1 cellular context compared by ENCODE assay signal in genomic region chr9:33817327-33818166, GRCh38.
TF ChIP-seq lines count a peak whose summit lies in the region.

No MANE protein-coding gene starts in this region.

TF ChIP-seq in K562, 482 proteins besides CTCF, POLR2A, EP300 and RAD21 (continued from another document and continues in another):
- no peak for TF ChIP-seq IRF1 (CRISPR knock-in tag; IDR thresholded peaks at IDR 0.05; ENCODE audit: borderline replicate concordance)
- no peak for TF ChIP-seq ZZZ3 (IDR thresholded peaks at IDR 0.05)
- TF ChIP-seq GATAD2B (IDR thresholded peaks at IDR 0.05; ENCODE audit: borderline replicate concordance) = peak; percentile 47; the same call in 1 of the 2 replicates
- TF ChIP-seq MYC (IDR thresholded peaks at IDR 0.05; ENCODE audit: low read depth, low read length) = 0 out of 2 replicates have a peak, but pooled peaks have one; percentile 6
- TF ChIP-seq MYC (CRISPR knock-in tag; IDR thresholded peaks at IDR 0.05; ENCODE audit: borderline replicate concordance, low read depth) = no peak
- TF ChIP-seq, protein P1, sequence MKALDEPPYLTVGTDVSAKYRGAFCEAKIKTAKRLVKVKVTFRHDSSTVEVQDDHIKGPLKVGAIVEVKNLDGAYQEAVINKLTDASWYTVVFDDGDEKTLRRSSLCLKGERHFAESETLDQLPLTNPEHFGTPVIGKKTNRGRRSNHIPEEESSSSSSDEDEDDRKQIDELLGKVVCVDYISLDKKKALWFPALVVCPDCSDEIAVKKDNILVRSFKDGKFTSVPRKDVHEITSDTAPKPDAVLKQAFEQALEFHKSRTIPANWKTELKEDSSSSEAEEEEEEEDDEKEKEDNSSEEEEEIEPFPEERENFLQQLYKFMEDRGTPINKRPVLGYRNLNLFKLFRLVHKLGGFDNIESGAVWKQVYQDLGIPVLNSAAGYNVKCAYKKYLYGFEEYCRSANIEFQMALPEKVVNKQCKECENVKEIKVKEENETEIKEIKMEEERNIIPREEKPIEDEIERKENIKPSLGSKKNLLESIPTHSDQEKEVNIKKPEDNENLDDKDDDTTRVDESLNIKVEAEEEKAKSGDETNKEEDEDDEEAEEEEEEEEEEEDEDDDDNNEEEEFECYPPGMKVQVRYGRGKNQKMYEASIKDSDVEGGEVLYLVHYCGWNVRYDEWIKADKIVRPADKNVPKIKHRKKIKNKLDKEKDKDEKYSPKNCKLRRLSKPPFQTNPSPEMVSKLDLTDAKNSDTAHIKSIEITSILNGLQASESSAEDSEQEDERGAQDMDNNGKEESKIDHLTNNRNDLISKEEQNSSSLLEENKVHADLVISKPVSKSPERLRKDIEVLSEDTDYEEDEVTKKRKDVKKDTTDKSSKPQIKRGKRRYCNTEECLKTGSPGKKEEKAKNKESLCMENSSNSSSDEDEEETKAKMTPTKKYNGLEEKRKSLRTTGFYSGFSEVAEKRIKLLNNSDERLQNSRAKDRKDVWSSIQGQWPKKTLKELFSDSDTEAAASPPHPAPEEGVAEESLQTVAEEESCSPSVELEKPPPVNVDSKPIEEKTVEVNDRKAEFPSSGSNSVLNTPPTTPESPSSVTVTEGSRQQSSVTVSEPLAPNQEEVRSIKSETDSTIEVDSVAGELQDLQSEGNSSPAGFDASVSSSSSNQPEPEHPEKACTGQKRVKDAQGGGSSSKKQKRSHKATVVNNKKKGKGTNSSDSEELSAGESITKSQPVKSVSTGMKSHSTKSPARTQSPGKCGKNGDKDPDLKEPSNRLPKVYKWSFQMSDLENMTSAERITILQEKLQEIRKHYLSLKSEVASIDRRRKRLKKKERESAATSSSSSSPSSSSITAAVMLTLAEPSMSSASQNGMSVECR (CRISPR knock-in tag; IDR thresholded peaks at IDR 0.05) = no peak
- no peak for TF ChIP-seq ZMIZ1 (IDR thresholded peaks at IDR 0.05; ENCODE audit: low read depth in 2 of 2, low read length in 2 of 2)
- no peak for TF ChIP-seq TCFL5 (CRISPR knock-in tag; conservative IDR thresholded peaks at IDR 0.05)
- TF ChIP-seq PHB2 (IDR thresholded peaks at IDR 0.05; ENCODE audit: low read depth) = no peak
- no peak for TF ChIP-seq ZBTB43 (CRISPR knock-in tag; IDR thresholded peaks at IDR 0.05)
- no peak for TF ChIP-seq STAT5A (IDR thresholded peaks at IDR 0.05; ENCODE audit: borderline replicate concordance, low read length)
- TF ChIP-seq PTRF (tag; IDR thresholded peaks at IDR 0.05) = no peak
- no peak for TF ChIP-seq ZNF695 (CRISPR knock-in tag; IDR thresholded peaks at IDR 0.05)
- no peak for TF ChIP-seq RBM39 (optimal IDR thresholded peaks at IDR 0.05; ENCODE audit: low read depth, low read length)
- no peak for TF ChIP-seq L3MBTL2 (IDR thresholded peaks at IDR 0.05)
- TF ChIP-seq NELFE (IDR thresholded peaks at IDR 0.05; ENCODE audit: insufficient read depth, insufficient read length) = no peak
- no peak for TF ChIP-seq SMC3 (conservative IDR thresholded peaks at IDR 0.05; ENCODE audit: insufficient read depth, low read depth, low read length)
- TF ChIP-seq HMG20B (CRISPR knock-in tag; IDR thresholded peaks at IDR 0.05) = no peak
- TF ChIP-seq ELK3 (CRISPR knock-in tag; IDR thresholded peaks at IDR 0.05) = no peak
- TF ChIP-seq, protein P2, sequence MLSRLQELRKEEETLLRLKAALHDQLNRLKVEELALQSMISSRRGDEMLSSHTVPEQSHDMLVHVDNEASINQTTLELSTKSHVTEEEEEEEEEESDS (CRISPR knock-in tag; IDR thresholded peaks at IDR 0.05) = no peak
- no peak for TF ChIP-seq CAMTA2 (CRISPR knock-in tag; conservative IDR thresholded peaks at IDR 0.05)
- TF ChIP-seq, protein P3, sequence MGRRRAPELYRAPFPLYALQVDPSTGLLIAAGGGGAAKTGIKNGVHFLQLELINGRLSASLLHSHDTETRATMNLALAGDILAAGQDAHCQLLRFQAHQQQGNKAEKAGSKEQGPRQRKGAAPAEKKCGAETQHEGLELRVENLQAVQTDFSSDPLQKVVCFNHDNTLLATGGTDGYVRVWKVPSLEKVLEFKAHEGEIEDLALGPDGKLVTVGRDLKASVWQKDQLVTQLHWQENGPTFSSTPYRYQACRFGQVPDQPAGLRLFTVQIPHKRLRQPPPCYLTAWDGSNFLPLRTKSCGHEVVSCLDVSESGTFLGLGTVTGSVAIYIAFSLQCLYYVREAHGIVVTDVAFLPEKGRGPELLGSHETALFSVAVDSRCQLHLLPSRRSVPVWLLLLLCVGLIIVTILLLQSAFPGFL (CRISPR knock-in tag; IDR thresholded peaks at IDR 0.05) = no peak
- TF ChIP-seq BMI1 (IDR thresholded peaks at IDR 0.05; ENCODE audit: low read length) = no peak
- TF ChIP-seq NR2F6 (CRISPR knock-in tag; IDR thresholded peaks at IDR 0.05) = no peak
- no peak for TF ChIP-seq ZSCAN29 (IDR thresholded peaks at IDR 0.05)
- TF ChIP-seq GABPA (tag; conservative IDR thresholded peaks at IDR 0.05; ENCODE audit: low read depth) = peak; percentile 72
- no peak for TF ChIP-seq EWSR1 (IDR thresholded peaks at IDR 0.05; ENCODE audit: borderline replicate concordance, low read depth, partially characterized antibody)
- no peak for TF ChIP-seq CBFB (CRISPR knock-in tag; IDR thresholded peaks at IDR 0.05)
- TF ChIP-seq FIP1L1 (IDR thresholded peaks at IDR 0.05; ENCODE audit: low read depth, low read length, poor library complexity, severe bottlenecking) = no peak
- TF ChIP-seq, protein P4, sequence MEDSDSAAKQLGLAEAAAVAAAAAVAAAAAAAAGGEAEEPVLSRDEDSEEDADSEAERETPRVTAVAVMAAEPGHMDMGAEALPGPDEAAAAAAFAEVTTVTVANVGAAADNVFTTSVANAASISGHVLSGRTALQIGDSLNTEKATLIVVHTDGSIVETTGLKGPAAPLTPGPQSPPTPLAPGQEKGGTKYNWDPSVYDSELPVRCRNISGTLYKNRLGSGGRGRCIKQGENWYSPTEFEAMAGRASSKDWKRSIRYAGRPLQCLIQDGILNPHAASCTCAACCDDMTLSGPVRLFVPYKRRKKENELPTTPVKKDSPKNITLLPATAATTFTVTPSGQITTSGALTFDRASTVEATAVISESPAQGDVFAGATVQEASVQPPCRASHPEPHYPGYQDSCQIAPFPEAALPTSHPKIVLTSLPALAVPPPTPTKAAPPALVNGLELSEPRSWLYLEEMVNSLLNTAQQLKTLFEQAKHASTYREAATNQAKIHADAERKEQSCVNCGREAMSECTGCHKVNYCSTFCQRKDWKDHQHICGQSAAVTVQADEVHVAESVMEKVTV (CRISPR knock-in tag; IDR thresholded peaks at IDR 0.05) = no peak
- peak; percentile 26 for TF ChIP-seq RBBP5 (IDR thresholded peaks at IDR 0.05; ENCODE audit: borderline replicate concordance, insufficient read depth, low read length, poor library complexity, severe bottlenecking)
- no peak for TF ChIP-seq RUNX1 (IDR thresholded peaks at IDR 0.05; ENCODE audit: low read depth)
- no peak for TF ChIP-seq PHTF2 (CRISPR knock-in tag; IDR thresholded peaks at IDR 0.05)
- no peak for TF ChIP-seq RFX1 (IDR thresholded peaks at IDR 0.05)
- no peak for TF ChIP-seq ATF1 (CRISPR knock-in tag; IDR thresholded peaks at IDR 0.05)
- no peak for TF ChIP-seq ATF1 (tag; IDR thresholded peaks at IDR 0.05)
- TF ChIP-seq STAT5B (CRISPR knock-in tag; IDR thresholded peaks at IDR 0.05) = no peak
- no peak for TF ChIP-seq IRF2 (CRISPR knock-in tag; IDR thresholded peaks at IDR 0.05)
- TF ChIP-seq VEZF1 (CRISPR knock-in tag; IDR thresholded peaks at IDR 0.05) = peak; percentile 81
- TF ChIP-seq ELF1 (tag; IDR thresholded peaks at IDR 0.05) = peak; percentile 27; the same call in 1 of the 2 replicates
- TF ChIP-seq ZNF583 (CRISPR knock-in tag; IDR thresholded peaks at IDR 0.05) = no peak
- TF ChIP-seq NFXL1 (CRISPR knock-in tag; IDR thresholded peaks at IDR 0.05) = no peak
- no peak for TF ChIP-seq CC2D1A (IDR thresholded peaks at IDR 0.05)
- TF ChIP-seq TOE1 (IDR thresholded peaks at IDR 0.05; ENCODE audit: borderline replicate concordance) = no peak
- TF ChIP-seq TOE1 (CRISPR knock-in tag; IDR thresholded peaks at IDR 0.05; ENCODE audit: borderline replicate concordance, low read depth) = no peak
- TF ChIP-seq ZNF133 (CRISPR knock-in tag; IDR thresholded peaks at IDR 0.05) = no peak
- TF ChIP-seq AFF1 (IDR thresholded peaks at IDR 0.05; ENCODE audit: low read depth in 1 of 2, partially characterized antibody in 2 of 2) = no peak
